Comparison of ENCODE assay signal across 19 cellular contexts in the genomic region with DNA sequence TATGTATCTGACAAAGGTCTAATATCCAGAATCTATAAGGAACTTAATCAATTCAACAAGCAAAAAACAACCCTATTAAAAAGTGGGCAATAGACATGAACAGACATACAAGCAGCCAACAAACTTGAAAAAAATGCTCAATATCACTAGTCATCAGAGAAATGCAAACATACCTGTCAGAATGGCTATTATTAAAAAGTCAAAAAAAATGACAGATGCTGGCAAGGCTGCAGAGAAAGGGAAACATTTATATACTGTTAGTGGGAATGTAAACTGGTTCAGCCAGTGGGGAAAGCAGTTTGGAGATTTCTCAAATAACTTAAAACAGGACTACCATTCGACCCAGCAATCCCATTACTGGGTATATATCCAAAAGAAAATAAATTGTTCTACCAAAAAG. TPM values are rescaled to one million over a fixed set of nuclear protein-coding genes. Genes with fewer than 3 reads are reported as not detected.
DNase-seq lines count a peak whose midpoint lies in the region; ATAC-seq and TF ChIP-seq lines count a peak whose summit lies in the region.
"Had no signal": no experiment of that assay in that cellular context is flagged by ENCODE, and none has a peak within 500 bp of the region (broad histone marks: within the 10 kb centered on the region; RNA-seq: fewer than 3 reads in every experiment).

No MANE protein-coding gene starts in this region.

- no peak overlapping the region for H2BK5ac ChIP-seq in trophoblast cell (ENCODE audit: low read depth, low read length, poor library complexity)

- H3K4me2 ChIP-seq in trophoblast cell (ENCODE audit: low read length), result no peak overlapping the region
- H3K4me2 ChIP-seq: A549, GM23338 had no signal

- H2BK12ac ChIP-seq in trophoblast cell (ENCODE audit: low read length), result no peak overlapping the region

- WGBS in trophoblast cell (ENCODE audit: extremely low coverage, insufficient coverage, insufficient read length), result no CpG with 5 or more reads among the region's 1 CpG

- no peaks in the 10 kb centered on the region for H3K79me1 ChIP-seq in trophoblast cell (ENCODE audit: low read length)

- no peak overlapping the region for H4K91ac ChIP-seq in trophoblast cell (ENCODE audit: low read depth, low read length)

- ATAC-seq in activated B cell treated with CpG ODN at 0.5 μM for 24 hours (ENCODE audit: low read depth), result no peak
- ATAC-seq: A549, GM12878, GM23338 had no signal

- H3K27me3 ChIP-seq in trophoblast cell (ENCODE audit: insufficient read depth, low read length), result no peaks in the 10 kb centered on the region

- H3K4ac ChIP-seq in trophoblast cell (ENCODE audit: low read depth, low read length), result no peak overlapping the region

- peaks cover 0 to 3% of the 10 kb centered on the region in 2 experiments for H3K4me1 ChIP-seq in trophoblast cell (ENCODE audit: control insufficient read depth in 1 of 2, insufficient read depth in 2 of 2, low read length in 2 of 2)

- intact Hi-C loops in activated B cell treated with CpG ODN at 0.5 μM for 24 hours (cut with micrococcal nuclease), result no loop called here

- H3K9me3 Mint-ChIP-seq in activated B cell treated with CpG ODN at 0.5 μM for 24 hours, result peaks cover 5% of the 10 kb centered on the region

- H2AK5ac ChIP-seq in trophoblast cell (ENCODE audit: low read length), result no peak overlapping the region

- H3K4me1 Mint-ChIP-seq in activated B cell treated with CpG ODN at 0.5 μM for 24 hours, result peaks cover 79% of the 10 kb centered on the region

- no peaks in the 10 kb centered on the region for H3K27me3 Mint-ChIP-seq in activated B cell treated with CpG ODN at 0.5 μM for 24 hours
- H3K27me3 Mint-ChIP-seq: CD4-positive, alpha-beta T cell had no signal

- peaks cover 11% of the 10 kb centered on the region for H3K36me3 Mint-ChIP-seq in activated B cell treated with CpG ODN at 0.5 μM for 24 hours (ENCODE audit: low read depth)

- H3K4me3 Mint-ChIP-seq in activated B cell treated with CpG ODN at 0.5 μM for 24 hours, result no peak overlapping the region
- H3K4me3 Mint-ChIP-seq: CD4-positive, alpha-beta T cell; GM23338 had no signal

- no peak overlapping the region for H2BK120ac ChIP-seq in trophoblast cell (ENCODE audit: insufficient read depth, low read length, poor library complexity)

- H4K8ac ChIP-seq in trophoblast cell (ENCODE audit: low read depth, low read length), result no peak overlapping the region

- H3K36me3 ChIP-seq in trophoblast cell (ENCODE audit: control insufficient read depth in 1 of 2, insufficient read depth in 2 of 2, low read length in 2 of 2), result no peaks in the 10 kb centered on the region

- H3K23ac ChIP-seq in trophoblast cell (ENCODE audit: low read length), result no peak overlapping the region

- H3K14ac ChIP-seq in trophoblast cell (ENCODE audit: low read length), result no peak overlapping the region

- no peaks in the 10 kb centered on the region for H3K9me3 ChIP-seq in trophoblast cell (ENCODE audit: insufficient read depth, low read depth, low read length)
- H3K9me3 ChIP-seq: A549, Caco-2 had no signal

- no peak overlapping the region for H3K18ac ChIP-seq in trophoblast cell (ENCODE audit: low read length)

- no peak overlapping the region for H3K4me3 ChIP-seq in trophoblast cell (ENCODE audit: low read depth, low read length)
- H3K4me3 ChIP-seq: A549, GM12878, GM23338 had no signal

- H4K12ac ChIP-seq in trophoblast cell (ENCODE audit: low read depth, low read length), result no peak overlapping the region

- peak overlapping the region; percentile 6 for H3K27ac Mint-ChIP-seq in activated B cell treated with CpG ODN at 0.5 μM for 24 hours
- H3K27ac Mint-ChIP-seq: CD4-positive, alpha-beta T cell; GM23338 had no signal

- H3K9ac ChIP-seq in trophoblast cell (ENCODE audit: low read length), result no peak overlapping the region

- no peaks in the 10 kb centered on the region for H3K79me2 ChIP-seq in trophoblast cell (ENCODE audit: control insufficient read depth, insufficient read depth, low read length, poor library complexity)

- no peak overlapping the region for H2AFZ ChIP-seq in trophoblast cell (ENCODE audit: insufficient read depth, low read length, poor library complexity)
- H2AFZ ChIP-seq: GM23338 had no signal

- peak; percentile 43 for DNase-seq in DMS53 (lab: John Stamatoyannopoulos, UW)
- DNase-seq in DMS53 treated with DMSO at 0.1 percent for 48 hours (lab: John Stamatoyannopoulos, UW; ENCODE audit: unreplicated experiment), result no peak
- peak; percentile 23 for DNase-seq in NCI-H69 (lab: John Stamatoyannopoulos, UW)
- DNase-seq in activated B cell treated with CpG ODN at 0.5 μM for 24 hours, result no peak
- peak; percentile 52 to 82 for DNase-seq in trophoblast cell
- no peak for DNase-seq in effector CD8-positive, alpha-beta T cell (lab: John Stamatoyannopoulos, UW)
- DNase-seq in NCI-H345 (lab: John Stamatoyannopoulos, UW), result no peak
- DNase-seq: AML-193; Caco-2; CD4-positive, alpha-beta T cell; DMS153; DND-41; EL; HCEC 1CT had no signal

- no peak for TF ChIP-seq CTCF in activated B cell treated with CpG ODN at 0.5 μM for 24 hours (IDR thresholded peaks at IDR 0.05)

- CTCF ChIA-PET in activated B cell treated with CpG ODN at 0.5 μM for 24 hours (lab: Charles Lee), result no interaction called here

- POLR2A ChIA-PET in activated B cell treated with CpG ODN at 0.5 μM for 24 hours (lab: Charles Lee), result no interaction called here

- H3K27ac ChIP-seq in trophoblast cell (ENCODE audit: low read depth, low read length), result no peak overlapping the region
- H3K27ac ChIP-seq: 22Rv1, A549, C4-2B had no signal

RNA-seq across cellular contexts. Expression of a gene that starts 21.6 kb away (rescaled TPM):
- total RNA-seq in activated B cell treated with CpG ODN at 0.5 μM for 24 hours, result 49.2 and 49.6 TPM in 2 replicates
- polyA plus RNA-seq in trophoblast cell (2013), result 84.1 and 90.7 TPM in 2 replicates

Comparison
In these comparisons a context has a peak if more than half of its experiments do, and no peak if none do; other contexts are left out.
1. DNase-seq: peak in DMS53 (single experiment), NCI-H69 (single experiment) and trophoblast cell (2 of 2); none in DMS53 treated with DMSO at 0.1 percent for 48 hours (single experiment), activated B cell treated with CpG ODN at 0.5 μM for 24 hours (single experiment), effector CD8-positive, alpha-beta T cell (single experiment) and NCI-H345 (single experiment).